Comparison of ENCODE assay signal across 8 cellular contexts in the genomic region with DNA sequence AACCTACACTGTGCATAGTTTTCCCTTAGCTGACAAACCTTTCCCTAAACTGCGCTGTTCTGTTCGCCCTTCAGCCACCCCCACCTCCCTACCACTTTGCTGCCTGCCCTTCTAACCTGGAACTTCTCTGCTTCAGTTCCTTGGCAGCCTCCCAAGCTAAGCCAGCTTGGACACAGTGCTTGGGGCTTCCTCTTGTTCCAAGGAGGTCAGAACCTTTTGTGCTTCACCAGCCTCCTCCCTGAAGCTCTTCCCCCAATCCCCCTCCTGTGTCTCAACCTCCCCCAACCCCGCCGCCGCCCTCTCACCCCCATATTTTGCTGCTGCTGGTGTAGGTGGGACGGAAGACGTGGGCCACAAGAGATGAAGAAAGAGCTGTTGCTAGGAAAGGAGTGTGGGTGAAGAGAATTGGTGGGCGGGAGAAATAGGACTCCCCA. TPM values are rescaled to one million over a fixed set of nuclear protein-coding genes. Genes with fewer than 3 reads are reported as not detected.
A peak's percentile ranks its signal among the peaks of the same experiment; 100 is the strongest.
DNase-seq lines count a peak whose midpoint lies in the region; ATAC-seq, FAIRE-seq and TF ChIP-seq lines count a peak whose summit lies in the region.
"Had no signal": no experiment of that assay in that cellular context is flagged by ENCODE, and none has a peak within 500 bp of the region (broad histone marks: within the 10 kb centered on the region; RNA-seq: fewer than 3 reads in every experiment).

No MANE protein-coding gene starts in this region.

- no peaks in the 10 kb centered on the region for H3K27me3 Mint-ChIP-seq in activated naive CD8-positive, alpha-beta T cell treated with anti-CD3 and anti-CD28 coated beads, Interleukin-2, amount 10 ng/mL, durations not matched to agents 7 days and 5 days

- intact Hi-C loops in right cardiac atrium (cut with DNase I) (no loop called here), gastrocnemius medialis (cut with DNase I; ENCODE audit: low total_unique reads) (no loop called here), OCI-LY7 (cut with micrococcal nuclease; ENCODE audit: unreplicated experiment) (no loop called here)

- H3K9me3 ChIP-seq in right cardiac atrium (ENCODE audit: control insufficient read depth, low read length) (no peaks in the 10 kb centered on the region), gastrocnemius medialis (no peaks in the 10 kb centered on the region), OCI-LY7 (ENCODE audit: low read length) (no peaks in the 10 kb centered on the region), small intestine (ENCODE audit: control insufficient read depth, low read depth) (no peaks in the 10 kb centered on the region)

- H3K4me3 Mint-ChIP-seq in activated naive CD8-positive, alpha-beta T cell treated with anti-CD3 and anti-CD28 coated beads, Interleukin-2, amount 10 ng/mL, durations not matched to agents 7 days and 5 days: peak overlapping the region; percentile 50

- H3K79me2 ChIP-seq in OCI-LY7 (ENCODE audit: insufficient read depth, low read depth, low read length): no peaks in the 10 kb centered on the region

- H3K4me3 ChIP-seq in right cardiac atrium (ENCODE audit: low read length) (no peak overlapping the region), gastrocnemius medialis (no peak overlapping the region), OCI-LY7 (ENCODE audit: low read depth, low read length, poor library complexity, severe bottlenecking) (no peak overlapping the region), small intestine (ENCODE audit: low read depth in 1 of 2, low read length in 2 of 2) (no peak overlapping the region)

- peak overlapping the region; percentile 57 for H3K27ac ChIP-seq in right cardiac atrium (ENCODE audit: low read length)
- H3K27ac ChIP-seq in gastrocnemius medialis: peak overlapping the region in 3 of 4 donors; percentile 1 to 55 (median 29)
- no peak overlapping the region for H3K27ac ChIP-seq in OCI-LY7 (ENCODE audit: low read depth, low read length, poor library complexity, severe bottlenecking)
- no peak overlapping the region for H3K27ac ChIP-seq in small intestine (ENCODE audit: low read depth in 1 of 2, low read length in 1 of 2)

- no peak for TF ChIP-seq RAD21 in Ishikawa (IDR thresholded peaks at IDR 0.05; ENCODE audit: low read depth)

- H3K4me2 ChIP-seq in OCI-LY7 (ENCODE audit: low read length): no peak overlapping the region

- TF ChIP-seq CTCF in gastrocnemius medialis (IDR thresholded peaks at IDR 0.05 in 4 of 5, conservative IDR thresholded peaks at IDR 0.05 in 1 of 5) (no peak), OCI-LY7 (conservative IDR thresholded peaks at IDR 0.05; ENCODE audit: low read length) (no peak)

- ATAC-seq in activated naive CD8-positive, alpha-beta T cell treated with anti-CD3 and anti-CD28 coated beads, Interleukin-2, amount 10 ng/mL, durations not matched to agents 7 days and 5 days (ENCODE audit: low read depth): peak; percentile 56
- peak; percentile 85 to 87 for ATAC-seq in right cardiac atrium
- peak; percentile 13 to 51 for ATAC-seq in gastrocnemius medialis

- H3K4me1 ChIP-seq in right cardiac atrium (ENCODE audit: control insufficient read depth, insufficient read depth, low read length) (peaks cover 9% of the 10 kb centered on the region), gastrocnemius medialis (peaks cover 9 to 17% of the 10 kb centered on the region in 2 donors), OCI-LY7 (ENCODE audit: insufficient read depth, low read length, poor library complexity, severe bottlenecking) (no peaks in the 10 kb centered on the region), small intestine (ENCODE audit: control insufficient read depth in 2 of 2, insufficient read depth in 1 of 2, low read depth in 1 of 2, low read length in 1 of 2) (no peaks in the 10 kb centered on the region)

- peaks cover 1% of the 10 kb centered on the region for H3K36me3 Mint-ChIP-seq in activated naive CD8-positive, alpha-beta T cell treated with anti-CD3 and anti-CD28 coated beads, Interleukin-2, amount 10 ng/mL, durations not matched to agents 7 days and 5 days

- no peak for TF ChIP-seq POLR2A in gastrocnemius medialis (IDR thresholded peaks at IDR 0.05)

- WGBS in right cardiac atrium: 35% methylated on average over 8 of the region's 8 CpGs
- 72 to 92% (median 80%) methylated on average over 8 of the region's 8 CpGs for WGBS in small intestine, 3 donors

- no peaks in the 10 kb centered on the region for H4K20me1 ChIP-seq in OCI-LY7 (ENCODE audit: insufficient read depth, low read length)

- no peaks in the 10 kb centered on the region for H3K27me3 ChIP-seq in right cardiac atrium (ENCODE audit: control insufficient read depth, insufficient read depth)
- no peaks in the 10 kb centered on the region for H3K27me3 ChIP-seq in gastrocnemius medialis
- H3K27me3 ChIP-seq in small intestine (ENCODE audit: control insufficient read depth in 2 of 2, insufficient read depth in 2 of 2, low read length in 2 of 2): peaks cover 0 to 3% of the 10 kb centered on the region in 2 donors

- no peak for TF ChIP-seq EP300 in Ishikawa (IDR thresholded peaks at IDR 0.05; ENCODE audit: borderline replicate concordance)

- H3K36me3 ChIP-seq in gastrocnemius medialis (no peaks in the 10 kb centered on the region), OCI-LY7 (ENCODE audit: insufficient read depth, low read length) (no peaks in the 10 kb centered on the region), small intestine (ENCODE audit: control insufficient read depth in 2 of 2, insufficient read depth in 2 of 2, low read length in 2 of 2) (no peaks in the 10 kb centered on the region)

- peaks cover 16% of the 10 kb centered on the region for H3K4me1 Mint-ChIP-seq in activated naive CD8-positive, alpha-beta T cell treated with anti-CD3 and anti-CD28 coated beads, Interleukin-2, amount 10 ng/mL, durations not matched to agents 7 days and 5 days

- CTCF ChIA-PET in OCI-LY7 (lab: Charles Lee; ENCODE audit: unreplicated experiment): no interaction called here

- H3K9me3 Mint-ChIP-seq in activated naive CD8-positive, alpha-beta T cell treated with anti-CD3 and anti-CD28 coated beads, Interleukin-2, amount 10 ng/mL, durations not matched to agents 7 days and 5 days: peaks cover 2% of the 10 kb centered on the region

- in situ Hi-C loops in gastrocnemius medialis (cut with MboI; ENCODE audit: low sequenced_read_pairs in 4 of 4): no loop called here

- H3K27ac Mint-ChIP-seq in activated naive CD8-positive, alpha-beta T cell treated with anti-CD3 and anti-CD28 coated beads, Interleukin-2, amount 10 ng/mL, durations not matched to agents 7 days and 5 days: peak overlapping the region; percentile 67

- BruUV-seq in OCI-LY7 (replicated peaks; lab: Mats Ljungman, UMichigan): no TSS peak

- POLR2A ChIA-PET in activated naive CD8-positive, alpha-beta T cell treated with anti-CD3 and anti-CD28 coated beads, Interleukin-2, amount 10 ng/mL, durations not matched to agents 7 days and 5 days (lab: Charles Lee): interaction anchor here (0.6 to 1.9 kb wide), 3 partner anchors 13 to 83 kb away, joined by 3 to 8 read pairs (median 7); no protein-coding TSS in a partner anchor
- POLR2A ChIA-PET in OCI-LY7 (lab: Charles Lee): interaction anchor here (0.6 to 0.7 kb wide), 3 partner anchors 16 to 64 kb away, joined by 3 read pairs; no protein-coding TSS in a partner anchor

- no peak overlapping the region for H2AFZ ChIP-seq in OCI-LY7 (ENCODE audit: low read length)

- no peak for DNase-seq in activated naive CD8-positive, alpha-beta T cell treated with anti-CD3 and anti-CD28 coated beads, Interleukin-2, amount 10 ng/mL, durations not matched to agents 7 days and 5 days
- DNase-seq in right cardiac atrium (peak; percentile 50 to 79 (median 71)), gastrocnemius medialis (peak in 1 of 2 donors; percentile 32), HT-29 (ENCODE audit: low spot score) (no peak), OCI-LY7 (ENCODE audit: low spot score) (no peak), small intestine (no peak)
- DNase-seq: NCI-H2171 had no signal

- FAIRE-seq in small intestine (lab: Jason Lieb, UNC): no peak

- H3K9me2 ChIP-seq in OCI-LY7 (ENCODE audit: insufficient read depth, low read length): no peaks in the 10 kb centered on the region

TF ChIP-seq in Ishikawa, 13 proteins besides CTCF, POLR2A, EP300 and RAD21:
- TF ChIP-seq EGR1 (IDR thresholded peaks at IDR 0.05) (peak; percentile 52; the same call in 1 of the 2 replicates), NFIC (IDR thresholded peaks at IDR 0.05) (peak; percentile 73), TEAD4 (IDR thresholded peaks at IDR 0.05) (peak; percentile 18; the same call in 1 of the 2 replicates), ZBTB7A (IDR thresholded peaks at IDR 0.05; ENCODE audit: low read depth) (no peak), TCF12 (IDR thresholded peaks at IDR 0.05; ENCODE audit: low read depth) (peak; percentile 48; the same call in 1 of the 2 replicates), YY1 (IDR thresholded peaks at IDR 0.05; ENCODE audit: low read depth) (peak; percentile 38; the same call in 1 of the 2 replicates), CREB1 (IDR thresholded peaks at IDR 0.05; ENCODE audit: low read depth) (no peak)
- TF ChIP-seq, protein P1, sequence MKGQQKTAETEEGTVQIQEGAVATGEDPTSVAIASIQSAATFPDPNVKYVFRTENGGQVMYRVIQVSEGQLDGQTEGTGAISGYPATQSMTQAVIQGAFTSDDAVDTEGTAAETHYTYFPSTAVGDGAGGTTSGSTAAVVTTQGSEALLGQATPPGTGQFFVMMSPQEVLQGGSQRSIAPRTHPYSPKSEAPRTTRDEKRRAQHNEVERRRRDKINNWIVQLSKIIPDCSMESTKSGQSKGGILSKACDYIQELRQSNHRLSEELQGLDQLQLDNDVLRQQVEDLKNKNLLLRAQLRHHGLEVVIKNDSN (IDR thresholded peaks at IDR 0.05): peak; percentile 18; the same call in 1 of the 2 replicates

RNA-seq across cellular contexts. Expression of a gene that starts 8.1 kb away (rescaled TPM):
- 10 to 100 TPM; 14.3 to 15.1 TPM for total RNA-seq in activated naive CD8-positive, alpha-beta T cell treated with anti-CD3 and anti-CD28 coated beads, Interleukin-2, amount 10 ng/mL, durations not matched to agents 7 days and 5 days
- total RNA-seq in right cardiac atrium: 10 to 100 TPM; 16.5 to 24.2 (median 21.8) TPM
- polyA plus RNA-seq in right cardiac atrium: 9.0 TPM
- 10 to 100 TPM in 2 of 4 donors, 1 to 10 TPM in 2; 6.1 to 16.0 (median 10.0) TPM for total RNA-seq in gastrocnemius medialis
- total RNA-seq in HT-29 (2014; rRNA removed; shearing (Covaris generic)): 3.2 and 4.3 TPM in 2 replicates
- total RNA-seq in OCI-LY7 (2014; rRNA removed; shearing (Covaris generic)): not detected in 2 replicates
- 9.6 TPM in 2 replicates for total RNA-seq in OCI-LY7 (2022)
- 1 to 10 TPM; 3.0 to 5.9 (median 4.9) TPM for polyA plus RNA-seq in small intestine

Comparison
In these comparisons a context has a peak if more than half of its experiments do, and no peak if none do; other contexts are left out.
1. ATAC-seq: peak in every context shown above with its lines; median percentile 86 in right cardiac atrium; 56 in activated naive CD8-positive, alpha-beta T cell treated with anti-CD3 and anti-CD28 coated beads, Interleukin-2, amount 10 ng/mL, durations not matched to agents 7 days and 5 days; 32 in gastrocnemius medialis.
2. DNase-seq: peak in right cardiac atrium (3 of 3); none in activated naive CD8-positive, alpha-beta T cell treated with anti-CD3 and anti-CD28 coated beads, Interleukin-2, amount 10 ng/mL, durations not matched to agents 7 days and 5 days (single experiment), HT-29 (single experiment), OCI-LY7 (single experiment) and small intestine (single experiment).
3. H3K27ac ChIP-seq: peak in right cardiac atrium (single experiment) and gastrocnemius medialis (3 of 4); none in OCI-LY7 (single experiment) and small intestine (0 of 2).